In genomic region chr13:101627556-101627943, GRCh38 we compare ENCODE assay signal across 9 cellular contexts.
DNase-seq lines count a peak whose midpoint lies in the region; ATAC-seq and TF ChIP-seq lines count a peak whose summit lies in the region.
"Had no signal": no experiment of that assay in that cellular context is flagged by ENCODE, and none has a peak within 500 bp of the region (broad histone marks: within the 10 kb centered on the region; RNA-seq: fewer than 3 reads in every experiment).

No MANE protein-coding gene starts in this region.

- WGBS in gastroesophageal sphincter (ENCODE audit: low coverage in 1 of 2), 2 donors = 22 to 57% methylated on average over 5 of the region's 5 CpGs

- H3K9ac ChIP-seq in MM.1S (ENCODE audit: low read length) = no peak overlapping the region

- no peaks in the 10 kb centered on the region for H3K79me2 ChIP-seq in MM.1S (ENCODE audit: low read length)

- peak overlapping the region; percentile 39 for H3K4me2 ChIP-seq in MM.1S (ENCODE audit: low read depth, low read length)

- H3K27ac ChIP-seq in MM.1S (ENCODE audit: low read length) = no peak overlapping the region
- H3K27ac ChIP-seq in foreskin keratinocyte = no peak overlapping the region
- no peak overlapping the region for H3K27ac ChIP-seq in gastroesophageal sphincter
- H3K27ac ChIP-seq in brain microvascular endothelial cell = no peak overlapping the region
- H3K27ac ChIP-seq: 22Rv1 had no signal

- DNase-seq in DMS153 treated with DMSO at 0.1 percent for 48 hours (lab: John Stamatoyannopoulos, UW; ENCODE audit: unreplicated experiment) (peak; percentile 25), DMS153 (lab: John Stamatoyannopoulos, UW) (no peak), MM.1S (peak; percentile 23), fibroblast of gingiva (ENCODE audit: low read depth) (peak; percentile 36), foreskin keratinocyte (no peak), brain microvascular endothelial cell (no peak)

- H3K4me1 ChIP-seq in MM.1S (ENCODE audit: low read length) (peaks cover 14% of the 10 kb centered on the region), foreskin keratinocyte (no peaks in the 10 kb centered on the region), gastroesophageal sphincter (peaks cover 0 to 5% (median 0%) of the 10 kb centered on the region in 3 donors)

- TF ChIP-seq CTCF in MM.1S (IDR thresholded peaks at IDR 0.05; ENCODE audit: low read length) = no peak
- TF ChIP-seq CTCF in foreskin keratinocyte (conservative IDR thresholded peaks at IDR 0.05) = no peak
- TF ChIP-seq CTCF in gastroesophageal sphincter (IDR thresholded peaks at IDR 0.05) = no peak
- no peak for TF ChIP-seq CTCF in brain microvascular endothelial cell (IDR thresholded peaks at IDR 0.05; ENCODE audit: low read depth, low read length, missing control alignments)

- ATAC-seq in GM21786 (IDR thresholded peaks at IDR 0.05; ENCODE audit: unreplicated experiment) (peak; percentile 23), foreskin keratinocyte (no peak), gastroesophageal sphincter (no peak)

- no peak for TF ChIP-seq POLR2A in gastroesophageal sphincter (IDR thresholded peaks at IDR 0.05)

- peaks cover 6% of the 10 kb centered on the region; the same call in 1 of the 2 replicates for H4K20me1 ChIP-seq in MM.1S (ENCODE audit: insufficient read depth, low read length)

- peaks cover 16% of the 10 kb centered on the region for H3F3A ChIP-seq in MM.1S (ENCODE audit: insufficient read depth, low read length)

- no peaks in the 10 kb centered on the region for H3K9me2 ChIP-seq in MM.1S (replicated peaks; ENCODE audit: insufficient read depth, low read length)

- in situ Hi-C loops in brain microvascular endothelial cell (cut with HindIII; ENCODE audit: low pct_ligation_motif_present, low sequenced_read_pairs) = no loop called here

- H3K9me3 ChIP-seq in MM.1S (replicated peaks; ENCODE audit: insufficient read depth, low read length) (no peaks in the 10 kb centered on the region), gastroesophageal sphincter (no peaks in the 10 kb centered on the region)

- H3K36me3 ChIP-seq in MM.1S (replicated peaks; ENCODE audit: insufficient read depth, low read length) = no peaks in the 10 kb centered on the region
- no peaks in the 10 kb centered on the region for H3K36me3 ChIP-seq in gastroesophageal sphincter
- H3K36me3 ChIP-seq in brain microvascular endothelial cell (replicated peaks) = no peaks in the 10 kb centered on the region

- no peak overlapping the region for H2AFZ ChIP-seq in MM.1S (ENCODE audit: low read length)

- TF ChIP-seq EP300 in gastroesophageal sphincter (IDR thresholded peaks at IDR 0.05) = no peak

- H3K27me3 ChIP-seq in MM.1S (replicated peaks; ENCODE audit: insufficient read depth, low read length) (peaks cover 45% of the 10 kb centered on the region), foreskin keratinocyte (no peaks in the 10 kb centered on the region), gastroesophageal sphincter (no peaks in the 10 kb centered on the region), brain microvascular endothelial cell (replicated peaks) (no peaks in the 10 kb centered on the region)

- H3K4me3 ChIP-seq in MM.1S (ENCODE audit: low read length) (no peak overlapping the region), gastroesophageal sphincter (peak overlapping the region in 1 of 2 donors; percentile 25), brain microvascular endothelial cell (ENCODE audit: low read depth, low read length) (no peak overlapping the region)

Comparison
In these comparisons a context has a peak if more than half of its experiments do, and no peak if none do; other contexts are left out.
1. DNase-seq: peak in DMS153 treated with DMSO at 0.1 percent for 48 hours (single experiment), MM.1S (single experiment) and fibroblast of gingiva (single experiment); none in DMS153 (single experiment), foreskin keratinocyte (0 of 2) and brain microvascular endothelial cell (single experiment).